ENCODE assay signal across 8 cellular contexts in genomic region chr7:41977165-41977651, GRCh38.
A peak's percentile ranks its signal among the peaks of the same experiment; 100 is the strongest.
DNase-seq lines count a peak whose midpoint lies in the region; ATAC-seq and TF ChIP-seq lines count a peak whose summit lies in the region.

No MANE protein-coding gene starts in this region.

- H2BK20ac ChIP-seq in H9 (ENCODE audit: low read depth, low read length, poor library complexity, severe bottlenecking): no peak overlapping the region

- no peak overlapping the region for H4K8ac ChIP-seq in H9 (replicated peaks; ENCODE audit: insufficient read length, low read depth, low read length)

- no peak overlapping the region for H2AFZ ChIP-seq in H9 (ENCODE audit: low read length)

- no peaks in the 10 kb centered on the region for H3K79me1 ChIP-seq in H9 (ENCODE audit: insufficient read depth, low read depth, low read length, poor library complexity, severe bottlenecking)

- no peak overlapping the region for H3K9ac ChIP-seq in H9 (ENCODE audit: extremely low read depth, insufficient read length, low read length)

- no peak overlapping the region for H2BK120ac ChIP-seq in H9 (ENCODE audit: low read depth, low read length, poor library complexity, severe bottlenecking)

- H3K4me1 ChIP-seq in H9 (ENCODE audit: insufficient read depth, low read length) (no peaks in the 10 kb centered on the region), foreskin keratinocyte (no peaks in the 10 kb centered on the region)

- H4K20me1 ChIP-seq in H9 (ENCODE audit: control insufficient read depth, insufficient read depth, insufficient read length): no peaks in the 10 kb centered on the region

- H3K56ac ChIP-seq in H9 (ENCODE audit: insufficient read length, low read depth, low read length): no peak overlapping the region

- no peak overlapping the region for H2AK5ac ChIP-seq in H9 (ENCODE audit: insufficient read length, low read length)

- TF ChIP-seq CTCF in AG04450 (IDR thresholded peaks at IDR 0.05; ENCODE audit: low read depth, low read length) (peak; percentile 84), H9 (conservative IDR thresholded peaks at IDR 0.05) (peak; percentile 80), foreskin keratinocyte (conservative IDR thresholded peaks at IDR 0.05) (peak; percentile 77)

- peak overlapping the region; percentile 15 for H3K18ac ChIP-seq in H9 (ENCODE audit: insufficient read length, low read depth, low read length)

- no peak overlapping the region for H2BK12ac ChIP-seq in H9 (ENCODE audit: insufficient read length, low read depth, low read length)

- CTCF ChIA-PET in AG04450 (lab: Charles Lee): interaction anchor here (0.6 to 8.9 kb wide), 51 partner anchors 9 to 903 kb away, joined by 3 to 118 read pairs (median 4); no protein-coding TSS in a partner anchor

- no peak overlapping the region for H3K4me2 ChIP-seq in H9 (ENCODE audit: insufficient read depth, insufficient read length, low read length)

- WGBS in H9 (ENCODE audit: extremely low coverage, insufficient read length, low lambda C conversion rate): no CpG with 5 or more reads among the region's 9 CpGs

- H3K27me3 Mint-ChIP-seq in H9 (ENCODE audit: low read depth): no peaks in the 10 kb centered on the region

- H3T11ph ChIP-seq in H9 (ENCODE audit: low read length): no peak overlapping the region

- no peak overlapping the region for H3K4ac ChIP-seq in H9 (ENCODE audit: low read depth, low read length)

- DNase-seq in AG04450 (ENCODE audit: low read depth, low spot score) (no peak), H9 (peak; percentile 54), SK-N-DZ (ENCODE audit: low spot score) (peak; percentile 42), foreskin keratinocyte (peak in 1 of 2 donors; percentile 41), pons (ENCODE audit: low spot score) (peak; percentile 80), NCI-H2107 (lab: John Stamatoyannopoulos, UW) (no peak), cerebellar nuclear complex (lab: John Stamatoyannopoulos, UW) (no peak)

- peak overlapping the region; percentile 1 for H4K5ac ChIP-seq in H9 (ENCODE audit: insufficient read length, low read depth, low read length)

- H2BK5ac ChIP-seq in H9 (ENCODE audit: insufficient read length, low read length): no peak overlapping the region

- ATAC-seq in foreskin keratinocyte (peak; percentile 51), HG02610 (IDR thresholded peaks at IDR 0.05; ENCODE audit: unreplicated experiment) (no peak)

- H3K9me3 ChIP-seq in AG04450 (ENCODE audit: control insufficient read depth, insufficient read depth, low read length): no peaks in the 10 kb centered on the region
- H3K9me3 ChIP-seq in H9 (ENCODE audit: control insufficient read depth, low read depth, low read length): no peaks in the 10 kb centered on the region

- H3K27me3 ChIP-seq in AG04450 (ENCODE audit: control insufficient read depth, insufficient read depth, low read length) (no peaks in the 10 kb centered on the region), H9 (ENCODE audit: insufficient read depth, low read length) (no peaks in the 10 kb centered on the region), foreskin keratinocyte (no peaks in the 10 kb centered on the region)

- H3K23ac ChIP-seq in H9 (ENCODE audit: insufficient read length, low read depth, low read length): no peak overlapping the region

- H3K27ac ChIP-seq in AG04450 (ENCODE audit: low read depth, low read length): no peak overlapping the region
- H3K27ac ChIP-seq in H9 (ENCODE audit: insufficient read length, low read depth, low read length): no peak overlapping the region
- H3K27ac ChIP-seq in foreskin keratinocyte: no peak overlapping the region

- no peak overlapping the region for H3K4me3 Mint-ChIP-seq in H9

- no peak overlapping the region for H3K14ac ChIP-seq in H9 (ENCODE audit: insufficient read depth, low read length)

- H3K9me3 Mint-ChIP-seq in H9: no peaks in the 10 kb centered on the region; a peak in 1 of 5 replicates

- peaks cover 9 to 16% (median 16%) of the 10 kb centered on the region in 3 experiments; a peak in 6 of 7 replicates for H3K36me3 Mint-ChIP-seq in H9 (ENCODE audit: insufficient read depth in 1 of 3, low read depth in 3 of 3)

- H3K79me2 ChIP-seq in H9 (ENCODE audit: insufficient read depth, low read length): no peaks in the 10 kb centered on the region

- peak overlapping the region in 2 of 3 experiments; percentile 87 to 96; a peak in 6 of 7 replicates for H3K27ac Mint-ChIP-seq in H9

- peaks cover 15 to 17% of the 10 kb centered on the region in 2 experiments for H3K4me1 Mint-ChIP-seq in H9

- H4K91ac ChIP-seq in H9 (ENCODE audit: insufficient read length, low read depth, low read length): no peak overlapping the region

- no peak overlapping the region for H3K4me3 ChIP-seq in AG04450 (ENCODE audit: low read depth, low read length)

- no peaks in the 10 kb centered on the region for H3K23me2 ChIP-seq in H9 (ENCODE audit: insufficient read length, low read depth, low read length, poor library complexity, severe bottlenecking)

- POLR2A ChIA-PET in AG04450 (lab: Yijun Ruan, JAX): interaction anchor here (0.8 to 1.1 kb wide), 2 partner anchors 20 to 22 kb away, joined by 3 read pairs; no protein-coding TSS in a partner anchor

- no peak overlapping the region for H2BK15ac ChIP-seq in H9 (ENCODE audit: low read depth, low read length)

Comparison
In these comparisons a context has a peak if more than half of its experiments do, and no peak if none do; other contexts are left out.
1. DNase-seq: peak in H9 (single experiment), SK-N-DZ (single experiment) and pons (single experiment); none in AG04450 (single experiment), NCI-H2107 (single experiment) and cerebellar nuclear complex (0 of 2).
2. Peak in every context shown above with its lines, with median percentiles within 50 percentile points of each other: CTCF ChIP-seq.